Comparison of ENCODE assay signal across 8 cellular contexts in genomic region chr1:184974086-184974836, GRCh38. TPM values are rescaled to one million over a fixed set of nuclear protein-coding genes. Genes with fewer than 3 reads are reported as not detected.
DNase-seq lines count a peak whose midpoint lies in the region; ATAC-seq and TF ChIP-seq lines count a peak whose summit lies in the region.

TSS of gene NIBAN1 (minus strand) at chr1:184974508. CDS start at chr1:184974356, 152 bp downstream.

- H3K9me3 ChIP-seq in SJSA1 (replicated peaks) (no peaks in the 10 kb centered on the region), heart left ventricle (no peaks in the 10 kb centered on the region), aorta (ENCODE audit: control insufficient read depth, low read length) (no peaks in the 10 kb centered on the region)

- ATAC-seq in GM19438 (IDR thresholded peaks at IDR 0.05; ENCODE audit: low read depth, unreplicated experiment) (peak; percentile 49), HG03521 (IDR thresholded peaks at IDR 0.05; ENCODE audit: unreplicated experiment) (peak; percentile 59), heart left ventricle (peak; percentile 39 to 82 (median 73)), aorta (ENCODE audit: low FRiP score) (peak; percentile 85)

- peak in 1 of 2 donors; percentile 57 for TF ChIP-seq POLR2A in heart left ventricle (IDR thresholded peaks at IDR 0.05)

- H3K4me1 ChIP-seq in SJSA1 (replicated peaks) (peaks cover 34% of the 10 kb centered on the region), heart left ventricle (peaks cover 0 to 51% (median 18%) of the 10 kb centered on the region in 12 donors), aorta (ENCODE audit: control insufficient read depth in 1 of 2, insufficient read depth in 2 of 2, low read length in 2 of 2) (peaks cover 1 to 10% of the 10 kb centered on the region in 2 donors)

- no peaks in the 10 kb centered on the region for H3K27me3 ChIP-seq in SJSA1 (replicated peaks)
- H3K27me3 ChIP-seq in heart left ventricle = no peaks in the 10 kb centered on the region
- no peaks in the 10 kb centered on the region for H3K27me3 ChIP-seq in aorta (ENCODE audit: control insufficient read depth in 1 of 2, insufficient read depth in 2 of 2, low read length in 1 of 2)

- peak within 1 kb of the TSS; percentile 74 for H3K4me3 ChIP-seq in SJSA1
- H3K4me3 ChIP-seq in heart left ventricle = peak within 1 kb of the TSS; percentile 65 to 98 (median 83)
- H3K4me3 ChIP-seq in aorta (ENCODE audit: low read length in 2 of 2) = peak within 1 kb of the TSS; percentile 64 to 100

- DNase-seq in D341Med (ENCODE audit: low spot score) (peak; percentile 80), SJSA1 (ENCODE audit: low read depth in 1 of 2, low spot score in 2 of 2) (peak; percentile 70 to 73), heart left ventricle (peak; percentile 73 to 83 (median 78)), pulmonary artery endothelial cell (ENCODE audit: low read depth, low spot score) (no peak), aorta (peak; percentile 90 to 92)
- DNase-seq in activated naive CD4-positive, alpha-beta T cell treated with Interleukin-2 at 50 U/mL for 16 hours = peak; percentile 73

- no peak for TF ChIP-seq CTCF in heart left ventricle (IDR thresholded peaks at IDR 0.05)

- peaks cover 4% of the 10 kb centered on the region; the same call in 1 of the 2 replicates for H3K36me3 ChIP-seq in SJSA1
- H3K36me3 ChIP-seq in heart left ventricle = no peaks in the 10 kb centered on the region
- H3K36me3 ChIP-seq in aorta (ENCODE audit: control insufficient read depth in 1 of 2, insufficient read depth in 2 of 2, low read length in 1 of 2) = no peaks in the 10 kb centered on the region

- WGBS in heart left ventricle, 4 donors = 0 to 1% (median 1%) methylated on average over 18 to 66 of the region's 66 CpGs
- 0% methylated on average over 54 to 66 of the region's 66 CpGs for WGBS in aorta, 2 donors

- intact Hi-C loops in heart left ventricle (cut with DNase I) (loop anchor here in 7 of 10 donors (5.0 to 10.0 kb wide), 7 partner anchors 79 to 181 kb away; partner anchors contain the start of genes SWT1 (in 1 of the 7) and TRMT1L (in 1 of the 7)), aorta (cut with DNase I) (loop anchor here (2.0 to 5.0 kb wide), 3 partner anchors 92 to 163 kb away; no protein-coding TSS in a partner anchor)

- H3K27ac ChIP-seq in SJSA1 = peak within 1 kb of the TSS; percentile 69
- peak within 1 kb of the TSS; percentile 74 to 94 (median 92) for H3K27ac ChIP-seq in heart left ventricle
- H3K27ac ChIP-seq in aorta (ENCODE audit: low read depth in 1 of 2, low read length in 2 of 2) = peak within 1 kb of the TSS; percentile 81 to 96

RNA-seq across cellular contexts. Expression of gene NIBAN1, which starts in this region (rescaled TPM):
- total RNA-seq in SJSA1 (2014; rRNA removed; shearing (Covaris generic)) = 45.1 and 51.8 TPM in 2 replicates
- total RNA-seq in heart left ventricle (100 to 1,000 TPM; 223 to 609 (median 282) TPM), pulmonary artery endothelial cell (12.3 and 14.9 TPM in 2 replicates), aorta (100 to 1,000 TPM; 185 to 229 TPM)
- polyA plus RNA-seq in heart left ventricle (100 to 1,000 TPM in 1 of 2 donors, 10 to 100 TPM in 1; 86.0 to 132 TPM), aorta (10 to 100 TPM; 54.9 to 71.4 TPM)
